Comparison of ENCODE assay signal across 9 cellular contexts in genomic region chr5:107104774-107105050, GRCh38.
DNase-seq lines count a peak whose midpoint lies in the region; ATAC-seq and TF ChIP-seq lines count a peak whose summit lies in the region.
"Had no signal": no experiment of that assay in that cellular context is flagged by ENCODE, and none has a peak within 500 bp of the region (broad histone marks: within the 10 kb centered on the region; RNA-seq: fewer than 3 reads in every experiment).

No MANE protein-coding gene starts in this region.

- H3K4me1 ChIP-seq in right cardiac atrium (ENCODE audit: control insufficient read depth, insufficient read depth, low read length) (no peaks in the 10 kb centered on the region), lower lobe of right lung (no peaks in the 10 kb centered on the region), aorta (ENCODE audit: control insufficient read depth in 1 of 2, insufficient read depth in 2 of 2, low read length in 2 of 2) (peaks cover 1 to 5% of the 10 kb centered on the region in 2 donors)
- H3K4me1 ChIP-seq: parathyroid adenoma had no signal

- H3K27ac ChIP-seq in C4-2B, result no peak overlapping the region
- no peak overlapping the region for H3K27ac ChIP-seq in right cardiac atrium (ENCODE audit: low read length)
- no peak overlapping the region for H3K27ac ChIP-seq in lower lobe of right lung
- H3K27ac ChIP-seq in aorta (ENCODE audit: low read depth in 1 of 2, low read length in 2 of 2), result no peak overlapping the region
- H3K27ac ChIP-seq: parathyroid adenoma had no signal

- DNase-seq in NCI-H1092 treated with DMSO at 0.1 percent for 48 hours (lab: John Stamatoyannopoulos, UW) (peak; percentile 6), right cardiac atrium (peak in 2 of 3 donors; percentile 12 to 43), lower lobe of right lung (no peak), OCI-M2 (lab: John Stamatoyannopoulos, UW; ENCODE audit: unreplicated experiment) (no peak), midbrain (lab: John Stamatoyannopoulos, UW) (no peak), aorta (no peak)

- 59% methylated on average over 3 of the region's 3 CpGs for WGBS in right cardiac atrium
- WGBS in aorta, 2 donors, result 33 to 49% methylated on average over 3 of the region's 3 CpGs

- peak; percentile 63 for TF ChIP-seq CTCF in C4-2B (conservative IDR thresholded peaks at IDR 0.05)
- no peak for TF ChIP-seq CTCF in lower lobe of right lung (IDR thresholded peaks at IDR 0.05)

- H3K9me3 ChIP-seq in right cardiac atrium (ENCODE audit: control insufficient read depth, low read length) (no peaks in the 10 kb centered on the region), lower lobe of right lung (no peaks in the 10 kb centered on the region), aorta (ENCODE audit: control insufficient read depth, low read length) (no peaks in the 10 kb centered on the region)

- no peak overlapping the region for H3K4me3 ChIP-seq in right cardiac atrium (ENCODE audit: low read length)
- H3K4me3 ChIP-seq in lower lobe of right lung, result no peak overlapping the region
- no peak overlapping the region for H3K4me3 ChIP-seq in aorta (ENCODE audit: low read length in 2 of 2)

- ATAC-seq in GM21381 (IDR thresholded peaks at IDR 0.05; ENCODE audit: unreplicated experiment), result peak; percentile 81
- ATAC-seq in right cardiac atrium, result peak; percentile 81 to 86
- ATAC-seq in lower lobe of right lung, result no peak
- ATAC-seq in aorta (ENCODE audit: low FRiP score), result no peak

- no peaks in the 10 kb centered on the region for H3K27me3 ChIP-seq in right cardiac atrium (ENCODE audit: control insufficient read depth, insufficient read depth)
- H3K27me3 ChIP-seq in lower lobe of right lung (ENCODE audit: low read depth), result no peaks in the 10 kb centered on the region
- no peaks in the 10 kb centered on the region for H3K27me3 ChIP-seq in aorta (ENCODE audit: control insufficient read depth in 1 of 2, insufficient read depth in 2 of 2, low read length in 1 of 2)

- intact Hi-C loops in right cardiac atrium (cut with DNase I) (loop anchor here in 1 of 4 donors (5.0 kb wide), 1 partner anchor 143 kb away; no protein-coding TSS in a partner anchor), lower lobe of right lung (cut with DNase I) (no loop called here), aorta (cut with DNase I) (no loop called here)

- H3K36me3 ChIP-seq in lower lobe of right lung, result no peaks in the 10 kb centered on the region
- H3K36me3 ChIP-seq in aorta (ENCODE audit: control insufficient read depth in 1 of 2, insufficient read depth in 2 of 2, low read length in 1 of 2), result no peaks in the 10 kb centered on the region

Comparison
In these comparisons a context has a peak if more than half of its experiments do, and no peak if none do; other contexts are left out.
1. ATAC-seq: peak in GM21381 (single experiment) and right cardiac atrium (2 of 2); none in lower lobe of right lung (0 of 2) and aorta (single experiment).
2. DNase-seq: peak in NCI-H1092 treated with DMSO at 0.1 percent for 48 hours (single experiment) and right cardiac atrium (2 of 3); none in lower lobe of right lung (single experiment), OCI-M2 (single experiment), midbrain (single experiment) and aorta (0 of 2).